1 cellular context compared by ENCODE assay signal in the genomic region with DNA sequence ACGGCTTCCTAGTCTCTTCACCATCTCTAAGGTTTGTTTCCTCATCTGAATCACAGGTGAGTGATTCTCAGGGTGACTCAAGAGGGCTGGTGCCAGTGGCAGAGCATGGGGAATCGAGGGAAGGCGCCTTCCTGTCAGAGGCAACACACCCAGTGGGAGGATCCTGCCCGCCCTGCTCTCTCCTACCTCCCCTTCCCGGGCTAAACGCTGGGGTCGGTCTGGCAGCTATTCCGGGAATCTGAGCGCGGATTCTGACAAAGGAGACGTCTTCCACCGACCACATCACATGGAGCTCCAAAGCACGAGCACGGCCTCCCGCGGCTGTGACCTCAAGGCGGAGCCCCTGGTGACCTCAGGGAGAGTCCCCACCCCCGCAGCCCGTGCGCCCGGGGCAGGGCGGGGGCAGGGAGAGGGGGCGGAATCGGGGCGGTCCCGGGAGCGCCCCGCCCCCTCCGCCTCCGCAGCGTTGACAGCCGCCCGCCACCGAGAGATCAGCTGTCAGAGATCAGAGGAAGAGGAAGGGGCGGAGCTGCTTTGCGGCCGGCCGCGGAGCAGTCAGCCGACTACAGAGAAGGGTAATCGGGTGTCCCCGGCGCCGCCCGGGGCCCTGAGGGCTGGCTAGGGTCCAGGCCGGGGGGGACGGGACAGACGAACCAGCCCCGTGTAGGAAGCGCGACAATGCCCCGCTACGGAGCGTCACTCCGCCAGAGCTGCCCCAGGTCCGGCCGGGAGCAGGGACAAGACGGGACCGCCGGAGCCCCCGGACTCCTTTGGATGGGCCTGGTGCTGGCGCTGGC.
TF ChIP-seq lines count a peak whose summit lies in the region.

A gene (plus strand): TSS at position 554 of the 797 bp plus-strand sequence. CDS start 125 bp downstream, at position 679.

TF ChIP-seq in K562, 482 proteins besides CTCF, POLR2A, EP300 and RAD21 (continued from another document and continues in another):
- TF ChIP-seq, protein P1, sequence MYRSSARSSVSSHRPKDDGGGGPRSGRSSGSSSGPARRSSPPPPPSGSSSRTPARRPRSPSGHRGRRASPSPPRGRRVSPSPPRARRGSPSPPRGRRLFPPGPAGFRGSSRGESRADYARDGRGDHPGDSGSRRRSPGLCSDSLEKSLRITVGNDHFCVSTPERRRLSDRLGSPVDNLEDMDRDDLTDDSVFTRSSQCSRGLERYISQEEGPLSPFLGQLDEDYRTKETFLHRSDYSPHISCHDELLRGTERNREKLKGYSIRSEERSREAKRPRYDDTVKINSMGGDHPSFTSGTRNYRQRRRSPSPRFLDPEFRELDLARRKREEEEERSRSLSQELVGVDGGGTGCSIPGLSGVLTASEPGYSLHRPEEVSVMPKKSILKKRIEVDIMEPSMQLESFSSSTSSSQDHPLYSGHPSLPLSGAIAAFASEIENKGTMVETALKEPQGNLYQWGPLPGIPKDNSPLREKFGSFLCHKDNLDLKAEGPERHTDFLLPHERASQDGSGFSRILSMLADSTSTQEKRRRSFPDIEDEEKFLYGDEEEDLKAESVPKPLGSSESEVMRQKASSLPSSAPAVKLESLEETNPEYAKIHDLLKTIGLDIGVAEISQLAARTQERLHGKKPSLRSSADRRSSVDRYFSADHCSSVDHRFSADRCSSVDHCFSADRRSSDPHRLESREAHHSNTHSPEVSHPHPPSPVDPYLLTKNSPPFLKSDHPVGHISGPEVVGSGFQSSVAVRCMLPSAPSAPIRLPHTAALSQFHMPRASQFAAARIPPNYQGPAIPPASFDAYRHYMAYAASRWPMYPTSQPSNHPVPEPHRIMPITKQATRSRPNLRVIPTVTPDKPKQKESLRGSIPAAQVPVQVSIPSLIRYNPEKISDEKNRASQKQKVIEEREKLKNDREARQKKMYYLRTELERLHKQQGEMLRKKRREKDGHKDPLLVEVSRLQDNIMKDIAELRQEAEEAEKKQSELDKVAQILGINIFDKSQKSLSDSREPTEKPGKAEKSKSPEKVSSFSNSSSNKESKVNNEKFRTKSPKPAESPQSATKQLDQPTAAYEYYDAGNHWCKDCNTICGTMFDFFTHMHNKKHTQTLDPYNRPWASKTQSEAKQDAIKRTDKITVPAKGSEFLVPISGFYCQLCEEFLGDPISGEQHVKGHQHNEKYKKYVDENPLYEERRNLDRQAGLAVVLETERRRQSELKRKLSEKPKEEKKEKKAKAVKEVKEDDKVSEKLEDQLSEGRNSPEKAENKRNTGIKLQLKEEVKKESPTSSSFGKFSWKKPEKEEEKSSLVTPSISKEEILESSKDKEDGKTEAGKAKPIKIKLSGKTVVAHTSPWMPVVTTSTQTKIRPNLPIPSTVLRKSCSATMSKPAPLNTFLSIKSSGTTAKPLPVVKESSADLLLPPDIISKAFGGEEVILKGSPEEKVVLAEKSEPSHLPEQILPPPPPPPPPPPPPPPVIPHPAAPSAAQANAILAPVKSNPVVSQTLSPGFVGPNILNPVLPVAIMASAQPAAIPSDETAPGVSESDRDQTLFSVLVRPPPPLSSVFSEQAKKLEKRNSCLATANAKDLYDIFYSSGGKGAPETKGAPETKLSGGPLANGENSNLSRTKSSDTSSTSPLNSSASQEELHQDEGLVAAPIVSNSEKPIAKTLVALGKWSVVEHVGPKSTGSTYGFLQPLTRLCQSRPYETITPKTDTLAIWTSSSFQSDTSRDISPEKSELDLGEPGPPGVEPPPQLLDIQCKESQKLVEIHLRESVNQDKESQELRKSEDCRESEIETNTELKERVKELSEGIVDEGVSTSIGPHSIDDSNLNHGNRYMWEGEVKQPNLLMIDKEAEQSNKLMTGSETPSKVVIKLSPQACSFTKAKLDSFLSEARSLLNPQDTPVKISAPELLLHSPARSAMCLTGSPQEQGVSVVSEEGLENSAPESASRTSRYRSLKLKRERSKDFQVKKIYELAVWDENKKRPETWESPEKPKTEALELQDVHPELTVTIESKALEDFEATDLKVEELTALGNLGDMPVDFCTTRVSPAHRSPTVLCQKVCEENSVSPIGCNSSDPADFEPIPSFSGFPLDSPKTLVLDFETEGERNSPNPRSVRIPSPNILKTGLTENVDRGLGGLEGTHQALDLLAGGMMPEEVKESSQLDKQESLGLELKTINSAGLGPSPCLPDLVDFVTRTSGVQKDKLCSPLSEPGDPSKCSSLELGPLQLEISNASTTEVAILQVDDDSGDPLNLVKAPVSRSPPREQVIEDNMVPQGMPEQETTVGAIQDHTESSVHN (IDR thresholded peaks at IDR 0.05; ENCODE audit: borderline replicate concordance in 1 of 2, low read depth in 1 of 2), result peak in 1 of 2 experiments; percentile 37; a peak in 1 of 4 replicates
- TF ChIP-seq POLR2AphosphoS5 (IDR thresholded peaks at IDR 0.05; ENCODE audit: control insufficient read depth, insufficient read depth, low read depth, low read length), result peak; percentile 47; the same call in 1 of the 2 replicates
- TF ChIP-seq, protein P2, sequence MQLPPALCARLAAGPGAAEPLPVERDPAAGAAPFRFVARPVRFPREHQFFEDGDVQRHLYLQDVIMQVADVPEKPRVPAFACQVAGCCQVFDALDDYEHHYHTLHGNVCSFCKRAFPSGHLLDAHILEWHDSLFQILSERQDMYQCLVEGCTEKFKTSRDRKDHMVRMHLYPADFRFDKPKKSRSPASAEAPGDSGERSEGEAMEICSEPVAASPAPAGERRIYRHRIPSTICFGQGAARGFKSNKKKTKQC (CRISPR knock-in tag; IDR thresholded peaks at IDR 0.05), result peak; percentile 66; the same call in 1 of the 2 replicates
- TF ChIP-seq ZNF197 (CRISPR knock-in tag; IDR thresholded peaks at IDR 0.05; ENCODE audit: low read depth), result 0 out of 2 replicates have a peak, but pooled peaks have one; percentile 42
- TF ChIP-seq, protein P3, sequence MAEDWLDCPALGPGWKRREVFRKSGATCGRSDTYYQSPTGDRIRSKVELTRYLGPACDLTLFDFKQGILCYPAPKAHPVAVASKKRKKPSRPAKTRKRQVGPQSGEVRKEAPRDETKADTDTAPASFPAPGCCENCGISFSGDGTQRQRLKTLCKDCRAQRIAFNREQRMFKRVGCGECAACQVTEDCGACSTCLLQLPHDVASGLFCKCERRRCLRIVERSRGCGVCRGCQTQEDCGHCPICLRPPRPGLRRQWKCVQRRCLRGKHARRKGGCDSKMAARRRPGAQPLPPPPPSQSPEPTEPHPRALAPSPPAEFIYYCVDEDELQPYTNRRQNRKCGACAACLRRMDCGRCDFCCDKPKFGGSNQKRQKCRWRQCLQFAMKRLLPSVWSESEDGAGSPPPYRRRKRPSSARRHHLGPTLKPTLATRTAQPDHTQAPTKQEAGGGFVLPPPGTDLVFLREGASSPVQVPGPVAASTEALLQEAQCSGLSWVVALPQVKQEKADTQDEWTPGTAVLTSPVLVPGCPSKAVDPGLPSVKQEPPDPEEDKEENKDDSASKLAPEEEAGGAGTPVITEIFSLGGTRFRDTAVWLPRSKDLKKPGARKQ (CRISPR knock-in tag; IDR thresholded peaks at IDR 0.05), result no peak
- TF ChIP-seq ZKSCAN8 (CRISPR knock-in tag; IDR thresholded peaks at IDR 0.05), result no peak
- TF ChIP-seq SP1 (CRISPR knock-in tag; IDR thresholded peaks at IDR 0.05), result peak; percentile 91
- 0 out of 2 replicates have a peak, but pooled peaks have one; percentile 17 for TF ChIP-seq FOSL1 (tag; conservative IDR thresholded peaks at IDR 0.05)
- peak; percentile 70 for TF ChIP-seq RB1 (IDR thresholded peaks at IDR 0.05; ENCODE audit: low read depth)
- peak; percentile 85 for TF ChIP-seq POLR2G (IDR thresholded peaks at IDR 0.05; ENCODE audit: low read depth, low read length)
- TF ChIP-seq ZBTB7A (IDR thresholded peaks at IDR 0.05; ENCODE audit: borderline replicate concordance, control insufficient read depth, low read depth, low read length), result peak; percentile 73
- TF ChIP-seq TAL1 (IDR thresholded peaks at IDR 0.05), result 0 out of 2 replicates have a peak, but pooled peaks have one; percentile 6
- no peak for TF ChIP-seq GATAD2B (IDR thresholded peaks at IDR 0.05; ENCODE audit: borderline replicate concordance)
- TF ChIP-seq CXXC5 (CRISPR knock-in tag; IDR thresholded peaks at IDR 0.05), result peak; percentile 90
- TF ChIP-seq, protein P4, sequence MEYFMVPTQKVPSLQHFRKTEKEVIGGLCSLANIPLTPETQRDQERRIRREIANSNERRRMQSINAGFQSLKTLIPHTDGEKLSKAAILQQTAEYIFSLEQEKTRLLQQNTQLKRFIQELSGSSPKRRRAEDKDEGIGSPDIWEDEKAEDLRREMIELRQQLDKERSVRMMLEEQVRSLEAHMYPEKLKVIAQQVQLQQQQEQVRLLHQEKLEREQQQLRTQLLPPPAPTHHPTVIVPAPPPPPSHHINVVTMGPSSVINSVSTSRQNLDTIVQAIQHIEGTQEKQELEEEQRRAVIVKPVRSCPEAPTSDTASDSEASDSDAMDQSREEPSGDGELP (CRISPR knock-in tag; IDR thresholded peaks at IDR 0.05; ENCODE audit: borderline replicate concordance), result peak; percentile 99
- peak; percentile 68 for TF ChIP-seq RNF2 (IDR thresholded peaks at IDR 0.05)
- TF ChIP-seq TOE1 (IDR thresholded peaks at IDR 0.05; ENCODE audit: borderline replicate concordance), result peak; percentile 57; the same call in 1 of the 2 replicates
- 0 out of 2 replicates have a peak, but pooled peaks have one; percentile 51 for TF ChIP-seq TOE1 (CRISPR knock-in tag; IDR thresholded peaks at IDR 0.05; ENCODE audit: borderline replicate concordance, low read depth)
- TF ChIP-seq TAF1 (IDR thresholded peaks at IDR 0.05; ENCODE audit: control insufficient read depth, extremely low read depth, insufficient read depth, low read length, severe bottlenecking), result peak; percentile 58
- TF ChIP-seq SMAD1 (IDR thresholded peaks at IDR 0.05; ENCODE audit: low read depth, low read length, partially characterized antibody), result peak; percentile 56
- no peak for TF ChIP-seq POLR3G (IDR thresholded peaks at IDR 0.05; ENCODE audit: extremely low read depth, insufficient read length, insufficient replicate concordance)
- TF ChIP-seq, protein P5, sequence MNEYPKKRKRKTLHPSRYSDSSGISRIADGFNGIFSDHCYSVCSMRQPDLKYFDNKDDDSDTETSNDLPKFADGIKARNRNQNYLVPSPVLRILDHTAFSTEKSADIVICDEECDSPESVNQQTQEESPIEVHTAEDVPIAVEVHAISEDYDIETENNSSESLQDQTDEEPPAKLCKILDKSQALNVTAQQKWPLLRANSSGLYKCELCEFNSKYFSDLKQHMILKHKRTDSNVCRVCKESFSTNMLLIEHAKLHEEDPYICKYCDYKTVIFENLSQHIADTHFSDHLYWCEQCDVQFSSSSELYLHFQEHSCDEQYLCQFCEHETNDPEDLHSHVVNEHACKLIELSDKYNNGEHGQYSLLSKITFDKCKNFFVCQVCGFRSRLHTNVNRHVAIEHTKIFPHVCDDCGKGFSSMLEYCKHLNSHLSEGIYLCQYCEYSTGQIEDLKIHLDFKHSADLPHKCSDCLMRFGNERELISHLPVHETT (CRISPR knock-in tag; conservative IDR thresholded peaks at IDR 0.05 in 1 of 2, IDR thresholded peaks at IDR 0.05 in 1 of 2), result peak in 1 of 2 experiments; percentile 80; a peak in 1 of 4 replicates
- peak; percentile 96 for TF ChIP-seq BHLHE40 (IDR thresholded peaks at IDR 0.05; ENCODE audit: low read length)
- TF ChIP-seq ZNF707 (CRISPR knock-in tag; conservative IDR thresholded peaks at IDR 0.05), result no peak
- TF ChIP-seq, protein P6, sequence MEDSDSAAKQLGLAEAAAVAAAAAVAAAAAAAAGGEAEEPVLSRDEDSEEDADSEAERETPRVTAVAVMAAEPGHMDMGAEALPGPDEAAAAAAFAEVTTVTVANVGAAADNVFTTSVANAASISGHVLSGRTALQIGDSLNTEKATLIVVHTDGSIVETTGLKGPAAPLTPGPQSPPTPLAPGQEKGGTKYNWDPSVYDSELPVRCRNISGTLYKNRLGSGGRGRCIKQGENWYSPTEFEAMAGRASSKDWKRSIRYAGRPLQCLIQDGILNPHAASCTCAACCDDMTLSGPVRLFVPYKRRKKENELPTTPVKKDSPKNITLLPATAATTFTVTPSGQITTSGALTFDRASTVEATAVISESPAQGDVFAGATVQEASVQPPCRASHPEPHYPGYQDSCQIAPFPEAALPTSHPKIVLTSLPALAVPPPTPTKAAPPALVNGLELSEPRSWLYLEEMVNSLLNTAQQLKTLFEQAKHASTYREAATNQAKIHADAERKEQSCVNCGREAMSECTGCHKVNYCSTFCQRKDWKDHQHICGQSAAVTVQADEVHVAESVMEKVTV (CRISPR knock-in tag; IDR thresholded peaks at IDR 0.05), result 0 out of 2 replicates have a peak, but pooled peaks have one; percentile 33
- TF ChIP-seq PHF8 (IDR thresholded peaks at IDR 0.05; ENCODE audit: borderline replicate concordance, low read length), result peak; percentile 72; the same call in 1 of the 2 replicates
- TF ChIP-seq CHCHD3 (CRISPR knock-in tag; IDR thresholded peaks at IDR 0.05), result no peak
- peak; percentile 7 to 43; a peak in 1 of 4 replicates for TF ChIP-seq FOXK2 (conservative IDR thresholded peaks at IDR 0.05 in 1 of 2, IDR thresholded peaks at IDR 0.05 in 1 of 2; ENCODE audit: low read depth in 2 of 2)
- TF ChIP-seq ZFX (CRISPR knock-in tag; IDR thresholded peaks at IDR 0.05), result peak; percentile 87
- TF ChIP-seq TCF7 (IDR thresholded peaks at IDR 0.05; ENCODE audit: borderline replicate concordance), result peak; percentile 87; the same call in 1 of the 2 replicates
- peak; percentile 94 for TF ChIP-seq L3MBTL2 (IDR thresholded peaks at IDR 0.05)
- peak; percentile 98 for TF ChIP-seq MEIS2 (IDR thresholded peaks at IDR 0.05; ENCODE audit: partially characterized antibody)
- TF ChIP-seq TCFL5 (CRISPR knock-in tag; conservative IDR thresholded peaks at IDR 0.05), result no peak
- TF ChIP-seq, protein P7, sequence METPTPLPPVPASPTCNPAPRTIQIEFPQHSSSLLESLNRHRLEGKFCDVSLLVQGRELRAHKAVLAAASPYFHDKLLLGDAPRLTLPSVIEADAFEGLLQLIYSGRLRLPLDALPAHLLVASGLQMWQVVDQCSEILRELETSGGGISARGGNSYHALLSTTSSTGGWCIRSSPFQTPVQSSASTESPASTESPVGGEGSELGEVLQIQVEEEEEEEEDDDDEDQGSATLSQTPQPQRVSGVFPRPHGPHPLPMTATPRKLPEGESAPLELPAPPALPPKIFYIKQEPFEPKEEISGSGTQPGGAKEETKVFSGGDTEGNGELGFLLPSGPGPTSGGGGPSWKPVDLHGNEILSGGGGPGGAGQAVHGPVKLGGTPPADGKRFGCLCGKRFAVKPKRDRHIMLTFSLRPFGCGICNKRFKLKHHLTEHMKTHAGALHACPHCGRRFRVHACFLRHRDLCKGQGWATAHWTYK (CRISPR knock-in tag; IDR thresholded peaks at IDR 0.05), result peak; percentile 27; the same call in 1 of the 2 replicates
- TF ChIP-seq, protein P8, sequence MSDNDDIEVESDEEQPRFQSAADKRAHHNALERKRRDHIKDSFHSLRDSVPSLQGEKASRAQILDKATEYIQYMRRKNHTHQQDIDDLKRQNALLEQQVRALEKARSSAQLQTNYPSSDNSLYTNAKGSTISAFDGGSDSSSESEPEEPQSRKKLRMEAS (CRISPR knock-in tag; IDR thresholded peaks at IDR 0.05), result peak; percentile 92
- TF ChIP-seq KLF13 (tag; IDR thresholded peaks at IDR 0.05; ENCODE audit: borderline replicate concordance, low read depth), result peak; percentile 84
- TF ChIP-seq, protein P9, sequence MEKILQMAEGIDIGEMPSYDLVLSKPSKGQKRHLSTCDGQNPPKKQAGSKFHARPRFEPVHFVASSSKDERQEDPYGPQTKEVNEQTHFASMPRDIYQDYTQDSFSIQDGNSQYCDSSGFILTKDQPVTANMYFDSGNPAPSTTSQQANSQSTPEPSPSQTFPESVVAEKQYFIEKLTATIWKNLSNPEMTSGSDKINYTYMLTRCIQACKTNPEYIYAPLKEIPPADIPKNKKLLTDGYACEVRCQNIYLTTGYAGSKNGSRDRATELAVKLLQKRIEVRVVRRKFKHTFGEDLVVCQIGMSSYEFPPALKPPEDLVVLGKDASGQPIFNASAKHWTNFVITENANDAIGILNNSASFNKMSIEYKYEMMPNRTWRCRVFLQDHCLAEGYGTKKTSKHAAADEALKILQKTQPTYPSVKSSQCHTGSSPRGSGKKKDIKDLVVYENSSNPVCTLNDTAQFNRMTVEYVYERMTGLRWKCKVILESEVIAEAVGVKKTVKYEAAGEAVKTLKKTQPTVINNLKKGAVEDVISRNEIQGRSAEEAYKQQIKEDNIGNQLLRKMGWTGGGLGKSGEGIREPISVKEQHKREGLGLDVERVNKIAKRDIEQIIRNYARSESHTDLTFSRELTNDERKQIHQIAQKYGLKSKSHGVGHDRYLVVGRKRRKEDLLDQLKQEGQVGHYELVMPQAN (IDR thresholded peaks at IDR 0.05; ENCODE audit: borderline replicate concordance), result peak; percentile 68; the same call in 1 of the 2 replicates
